Comparison of ENCODE assay signal across 7 cellular contexts in genomic region chr7:42666994-42667393, GRCh38.
"Had no signal": no experiment of that assay in that cellular context is flagged by ENCODE, and none has a peak within 500 bp of the region (broad histone marks: within the 10 kb centered on the region; RNA-seq: fewer than 3 reads in every experiment).

No MANE protein-coding gene starts in this region.

- FAIRE-seq: HTR-8/SVneo had no signal

- H3K9ac ChIP-seq: KMS-11 had no signal

- H3K4me3 Mint-ChIP-seq: IgD-negative memory B cell had no signal

- H3K27ac Mint-ChIP-seq: IgD-negative memory B cell had no signal

- H3K27ac ChIP-seq: HL-60, KMS-11 had no signal

- DNase-seq: IMR-90, KBM-7, KG1 had no signal

- H3K4me1 Mint-ChIP-seq: IgD-negative memory B cell had no signal

- H3K4me2 ChIP-seq: KMS-11 had no signal

- H3K27me3 Mint-ChIP-seq: IgD-negative memory B cell had no signal
